In the genomic region with DNA sequence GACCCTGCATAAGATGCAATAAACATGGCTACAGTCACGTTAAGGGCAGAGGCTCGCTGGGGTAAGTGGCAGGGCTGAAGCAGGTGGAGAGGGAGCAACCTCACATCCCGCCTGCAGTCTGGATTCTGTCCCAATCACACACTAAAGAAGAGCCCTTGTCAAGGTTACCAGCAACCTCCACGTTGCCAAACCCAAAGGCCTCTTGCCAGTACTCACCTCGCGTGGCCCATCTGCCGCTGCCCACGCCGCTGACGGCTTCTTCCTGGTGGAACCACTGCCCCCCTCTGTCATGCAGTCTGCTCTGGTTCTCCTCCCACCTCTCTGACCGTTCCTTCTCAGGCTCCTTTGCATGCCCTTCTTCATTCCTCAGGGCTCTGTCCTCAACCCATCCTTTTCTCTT, we compare ENCODE assay signal across 2 cellular contexts.
TF ChIP-seq lines count a peak whose summit lies in the region.

No MANE protein-coding gene starts in this region.

TF ChIP-seq in WTC11, 78 proteins besides CTCF, POLR2A, EP300 and RAD21 (continued from another document):
- TF ChIP-seq, protein P1, sequence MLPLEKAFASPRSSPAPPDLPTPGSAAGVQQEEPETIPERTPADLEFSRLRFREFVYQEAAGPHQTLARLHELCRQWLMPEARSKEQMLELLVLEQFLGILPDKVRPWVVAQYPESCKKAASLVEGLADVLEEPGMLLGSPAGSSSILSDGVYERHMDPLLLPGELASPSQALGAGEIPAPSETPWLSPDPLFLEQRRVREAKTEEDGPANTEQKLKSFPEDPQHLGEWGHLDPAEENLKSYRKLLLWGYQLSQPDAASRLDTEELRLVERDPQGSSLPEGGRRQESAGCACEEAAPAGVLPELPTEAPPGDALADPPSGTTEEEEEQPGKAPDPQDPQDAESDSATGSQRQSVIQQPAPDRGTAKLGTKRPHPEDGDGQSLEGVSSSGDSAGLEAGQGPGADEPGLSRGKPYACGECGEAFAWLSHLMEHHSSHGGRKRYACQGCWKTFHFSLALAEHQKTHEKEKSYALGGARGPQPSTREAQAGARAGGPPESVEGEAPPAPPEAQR (CRISPR knock-in tag; IDR thresholded peaks at IDR 0.05) = no peak
- no peak for TF ChIP-seq ZBTB21 (CRISPR knock-in tag; IDR thresholded peaks at IDR 0.05; ENCODE audit: borderline replicate concordance)

TF ChIP-seq in liver, 16 proteins besides CTCF, POLR2A, EP300 and RAD21 (continued from another document):
- TF ChIP-seq TAF1 (conservative IDR thresholded peaks at IDR 0.05) (no peak), FOXA2 (IDR thresholded peaks at IDR 0.05) (no peak), SP1 (IDR thresholded peaks at IDR 0.05) (no peak), NR2F2 (IDR thresholded peaks at IDR 0.05) (no peak), HNF4G (IDR thresholded peaks at IDR 0.05) (no peak), JUND (IDR thresholded peaks at IDR 0.05) (peak in 1 of 2 donors; percentile 25), YY1 (IDR thresholded peaks at IDR 0.05) (peak; percentile 31)
- TF ChIP-seq, protein P2, sequence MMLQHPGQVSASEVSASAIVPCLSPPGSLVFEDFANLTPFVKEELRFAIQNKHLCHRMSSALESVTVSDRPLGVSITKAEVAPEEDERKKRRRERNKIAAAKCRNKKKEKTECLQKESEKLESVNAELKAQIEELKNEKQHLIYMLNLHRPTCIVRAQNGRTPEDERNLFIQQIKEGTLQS (IDR thresholded peaks at IDR 0.05) = no peak
- TF ChIP-seq, protein P3, sequence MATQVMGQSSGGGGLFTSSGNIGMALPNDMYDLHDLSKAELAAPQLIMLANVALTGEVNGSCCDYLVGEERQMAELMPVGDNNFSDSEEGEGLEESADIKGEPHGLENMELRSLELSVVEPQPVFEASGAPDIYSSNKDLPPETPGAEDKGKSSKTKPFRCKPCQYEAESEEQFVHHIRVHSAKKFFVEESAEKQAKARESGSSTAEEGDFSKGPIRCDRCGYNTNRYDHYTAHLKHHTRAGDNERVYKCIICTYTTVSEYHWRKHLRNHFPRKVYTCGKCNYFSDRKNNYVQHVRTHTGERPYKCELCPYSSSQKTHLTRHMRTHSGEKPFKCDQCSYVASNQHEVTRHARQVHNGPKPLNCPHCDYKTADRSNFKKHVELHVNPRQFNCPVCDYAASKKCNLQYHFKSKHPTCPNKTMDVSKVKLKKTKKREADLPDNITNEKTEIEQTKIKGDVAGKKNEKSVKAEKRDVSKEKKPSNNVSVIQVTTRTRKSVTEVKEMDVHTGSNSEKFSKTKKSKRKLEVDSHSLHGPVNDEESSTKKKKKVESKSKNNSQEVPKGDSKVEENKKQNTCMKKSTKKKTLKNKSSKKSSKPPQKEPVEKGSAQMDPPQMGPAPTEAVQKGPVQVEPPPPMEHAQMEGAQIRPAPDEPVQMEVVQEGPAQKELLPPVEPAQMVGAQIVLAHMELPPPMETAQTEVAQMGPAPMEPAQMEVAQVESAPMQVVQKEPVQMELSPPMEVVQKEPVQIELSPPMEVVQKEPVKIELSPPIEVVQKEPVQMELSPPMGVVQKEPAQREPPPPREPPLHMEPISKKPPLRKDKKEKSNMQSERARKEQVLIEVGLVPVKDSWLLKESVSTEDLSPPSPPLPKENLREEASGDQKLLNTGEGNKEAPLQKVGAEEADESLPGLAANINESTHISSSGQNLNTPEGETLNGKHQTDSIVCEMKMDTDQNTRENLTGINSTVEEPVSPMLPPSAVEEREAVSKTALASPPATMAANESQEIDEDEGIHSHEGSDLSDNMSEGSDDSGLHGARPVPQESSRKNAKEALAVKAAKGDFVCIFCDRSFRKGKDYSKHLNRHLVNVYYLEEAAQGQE (IDR thresholded peaks at IDR 0.05) = no peak
